9 cellular contexts compared by ENCODE assay signal in the genomic region with DNA sequence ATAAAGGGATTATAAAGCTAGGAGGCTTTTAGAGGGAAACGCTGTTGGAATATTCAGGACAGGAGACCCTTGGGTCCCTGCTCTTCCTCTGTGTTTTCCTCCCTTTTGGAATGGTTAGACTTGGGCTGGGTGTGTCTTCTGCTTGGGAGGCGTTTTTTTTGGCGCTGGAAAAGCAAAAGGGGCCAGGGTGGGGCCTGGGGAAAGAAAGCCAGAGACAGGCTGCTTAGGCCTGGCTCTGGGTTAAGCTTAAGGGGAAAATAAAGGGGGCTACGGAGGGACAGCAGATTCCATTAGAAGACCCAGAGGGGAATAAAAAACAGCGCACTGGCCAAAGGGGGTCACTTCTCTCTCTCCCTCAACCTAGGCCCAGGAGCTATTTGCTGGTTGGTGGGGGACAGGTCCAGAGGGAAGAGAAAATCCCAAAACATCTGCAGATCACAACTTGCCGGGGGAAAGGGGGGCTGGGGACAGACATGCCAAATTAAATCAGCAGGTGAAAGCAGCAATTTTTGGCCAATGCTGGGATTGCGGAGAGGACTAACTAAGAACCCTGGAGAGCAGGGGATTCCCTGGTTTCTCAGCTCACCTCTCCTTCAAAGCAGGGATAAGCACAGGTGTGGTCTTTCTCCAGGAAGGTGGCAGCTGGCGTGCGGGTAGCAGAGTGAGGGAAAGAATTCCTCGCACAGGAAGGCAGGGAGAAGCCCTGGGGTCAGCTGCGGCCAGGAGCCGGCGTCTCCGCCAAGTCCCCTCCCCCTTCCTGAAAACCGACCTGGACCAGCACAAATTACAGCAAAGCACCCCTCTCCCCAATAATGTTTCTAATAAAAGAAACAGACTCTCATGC.
DNase-seq lines count a peak whose midpoint lies in the region; ATAC-seq and TF ChIP-seq lines count a peak whose summit lies in the region.
"Had no signal": no experiment of that assay in that cellular context is flagged by ENCODE, and none has a peak within 500 bp of the region (broad histone marks: within the 10 kb centered on the region; RNA-seq: fewer than 3 reads in every experiment).

No MANE protein-coding gene starts in this region.

- no peak for TF ChIP-seq POLR2A in uterus (IDR thresholded peaks at IDR 0.05)
- no peak for TF ChIP-seq POLR2A in GM18505 (IDR thresholded peaks at IDR 0.05; ENCODE audit: borderline replicate concordance, extremely low read depth, insufficient read depth, insufficient read length)

- 12 to 20% methylated on average over 5 to 10 of the region's 15 CpGs for WGBS in mesodermal cell (ENCODE audit: insufficient coverage in 2 of 2), 2 experiments

- peak; percentile 64 for DNase-seq in NCI-H82 (lab: John Stamatoyannopoulos, UW)
- DNase-seq in ecto neural progenitor cell (ENCODE audit: low spot score), result peak; percentile 63
- DNase-seq in uterus, result peak; percentile 31 to 57

- ATAC-seq in GM21360 (IDR thresholded peaks at IDR 0.05; ENCODE audit: unreplicated experiment) (no peak), GM18511 (IDR thresholded peaks at IDR 0.05; ENCODE audit: unreplicated experiment) (no peak), GM18505 (IDR thresholded peaks at IDR 0.05; ENCODE audit: unreplicated experiment) (no peak)

- H3K9ac ChIP-seq in ES-I3 (ENCODE audit: low read depth, low read length), result peak overlapping the region; percentile 98

- H3K4me1 ChIP-seq in ES-I3 (ENCODE audit: insufficient read depth, low read length) (peaks cover 15% of the 10 kb centered on the region), mesodermal cell (ENCODE audit: control insufficient read depth, insufficient read depth, low read length, poor library complexity, severe bottlenecking) (peaks cover 21% of the 10 kb centered on the region), uterus (no peaks in the 10 kb centered on the region)

- H3K9me3 ChIP-seq in ES-I3 (ENCODE audit: control insufficient read depth, insufficient read depth, low read length), result no peaks in the 10 kb centered on the region
- no peaks in the 10 kb centered on the region for H3K9me3 ChIP-seq in mesodermal cell (ENCODE audit: control insufficient read depth, low read length)
- H3K9me3 ChIP-seq in uterus, result no peaks in the 10 kb centered on the region
- H3K9me3 ChIP-seq: SJSA1 had no signal

- no peaks in the 10 kb centered on the region for H3K27me3 ChIP-seq in uterus

- no peaks in the 10 kb centered on the region for H3K36me3 ChIP-seq in ES-I3 (ENCODE audit: insufficient read depth, low read length)
- H3K36me3 ChIP-seq in mesodermal cell (ENCODE audit: control insufficient read depth, insufficient read depth, low read length), result no peaks in the 10 kb centered on the region
- H3K36me3 ChIP-seq in uterus, result no peaks in the 10 kb centered on the region
- H3K36me3 ChIP-seq: SJSA1 had no signal

- intact Hi-C loops in uterus (cut with DNase I; ENCODE audit: low total_unique reads), result loop anchor here (10.0 kb wide), 1 partner anchor 61 kb away; no protein-coding TSS in a partner anchor

- H3K4me3 ChIP-seq in mesodermal cell (ENCODE audit: extremely low read depth, insufficient read depth, low read length, poor library complexity, severe bottlenecking) (peak overlapping the region; percentile 78), uterus (peak overlapping the region; percentile 92 to 95)

- peak overlapping the region; percentile 10 for H3K27ac ChIP-seq in mesodermal cell (ENCODE audit: low read depth, low read length, severe bottlenecking)
- peak overlapping the region; percentile 100 for H3K27ac ChIP-seq in uterus
- H3K27ac ChIP-seq: SJSA1 had no signal

- TF ChIP-seq CTCF in uterus (IDR thresholded peaks at IDR 0.05), result no peak
